In the genomic region with DNA sequence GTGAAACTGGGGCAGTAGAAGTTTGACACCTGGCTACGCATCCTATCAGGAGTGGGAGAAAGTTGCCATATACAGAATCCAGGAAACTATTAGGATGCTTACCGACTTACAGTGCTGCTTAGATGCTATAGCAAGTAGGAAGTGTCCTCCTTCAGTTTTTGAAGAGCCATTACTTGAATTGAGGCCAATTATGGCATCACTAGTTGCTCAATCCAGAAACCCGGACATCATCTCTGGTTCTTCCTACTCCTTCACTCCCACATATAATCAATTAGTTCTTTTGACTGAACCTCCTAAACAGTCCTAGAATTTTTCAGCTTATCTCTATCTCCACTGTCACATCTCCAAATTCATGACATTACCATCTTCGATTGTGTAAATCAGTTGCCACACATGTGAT, we compare ENCODE assay signal across 1 cellular context.
TF ChIP-seq lines count a peak whose summit lies in the region.

No MANE protein-coding gene starts in this region.

TF ChIP-seq in IMR-90, 13 proteins besides CTCF, POLR2A, EP300 and RAD21:
- TF ChIP-seq MXI1 (IDR thresholded peaks at IDR 0.05; ENCODE audit: borderline replicate concordance, low read depth, low read length) (no peak), RCOR1 (IDR thresholded peaks at IDR 0.05; ENCODE audit: insufficient replicate concordance, low read length) (no peak), CEBPB (IDR thresholded peaks at IDR 0.05; ENCODE audit: low read depth, low read length) (no peak)
- TF ChIP-seq, protein P1, sequence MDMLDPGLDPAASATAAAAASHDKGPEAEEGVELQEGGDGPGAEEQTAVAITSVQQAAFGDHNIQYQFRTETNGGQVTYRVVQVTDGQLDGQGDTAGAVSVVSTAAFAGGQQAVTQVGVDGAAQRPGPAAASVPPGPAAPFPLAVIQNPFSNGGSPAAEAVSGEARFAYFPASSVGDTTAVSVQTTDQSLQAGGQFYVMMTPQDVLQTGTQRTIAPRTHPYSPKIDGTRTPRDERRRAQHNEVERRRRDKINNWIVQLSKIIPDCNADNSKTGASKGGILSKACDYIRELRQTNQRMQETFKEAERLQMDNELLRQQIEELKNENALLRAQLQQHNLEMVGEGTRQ (IDR thresholded peaks at IDR 0.05; ENCODE audit: low read depth, low read length), result no peak
